Comparison of ENCODE assay signal across 8 cellular contexts in the genomic region with DNA sequence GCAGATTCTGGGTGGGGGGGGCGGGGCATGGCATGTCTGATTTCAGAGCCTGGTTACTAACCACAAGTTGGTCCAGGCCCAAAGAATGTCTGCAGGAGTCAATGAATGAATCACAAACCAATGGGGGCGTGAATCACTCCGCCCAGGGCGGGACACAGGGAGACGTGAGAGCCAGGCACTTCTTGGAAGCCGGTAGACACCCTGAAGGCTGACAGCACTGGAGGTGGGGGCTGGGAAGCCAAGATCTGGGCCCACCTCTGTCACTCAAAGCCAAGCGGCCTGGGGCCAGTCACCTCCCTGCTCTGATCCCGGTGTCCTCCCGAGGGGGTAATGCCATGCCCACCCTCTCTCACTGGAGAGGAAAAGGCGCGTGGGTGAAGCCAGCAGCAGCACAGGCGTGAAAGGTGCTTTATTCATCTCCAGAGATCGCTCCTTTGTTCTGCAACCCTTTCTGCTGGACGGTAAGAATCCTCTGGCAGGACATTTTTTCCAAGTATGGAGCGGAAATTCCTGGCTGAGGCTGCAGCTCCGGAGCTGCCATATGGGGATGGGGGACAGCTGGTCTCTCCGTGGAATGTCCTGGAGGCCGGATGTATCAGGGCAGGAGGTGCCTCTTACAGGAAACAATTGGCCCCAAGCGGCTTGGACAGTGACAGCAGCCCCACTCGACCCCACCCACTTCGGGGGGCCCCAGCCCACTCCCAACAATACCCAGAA.
DNase-seq lines count a peak whose midpoint lies in the region; ATAC-seq and TF ChIP-seq lines count a peak whose summit lies in the region.

No MANE protein-coding gene starts in this region.

- no peaks in the 10 kb centered on the region for H3K9me3 ChIP-seq in transverse colon

- no peak for TF ChIP-seq POLR2A in transverse colon (IDR thresholded peaks at IDR 0.05)

- H3K36me3 ChIP-seq in brain microvascular endothelial cell (replicated peaks) (peaks cover 32% of the 10 kb centered on the region), transverse colon (no peaks in the 10 kb centered on the region)

- ATAC-seq in Right ventricle myocardium inferior (peak; percentile 69), left colon (peak; percentile 58), HG03460 (IDR thresholded peaks at IDR 0.05; ENCODE audit: unreplicated experiment) (no peak)

- H3K4me3 ChIP-seq in brain microvascular endothelial cell (ENCODE audit: low read depth, low read length), result peak overlapping the region; percentile 46
- no peak overlapping the region for H3K4me3 ChIP-seq in transverse colon

- 0 to 59% methylated on average over 1 to 21 of the region's 21 CpGs for WGBS in transverse colon (ENCODE audit: low coverage in 1 of 2), 2 donors

- TF ChIP-seq CTCF in brain microvascular endothelial cell (IDR thresholded peaks at IDR 0.05; ENCODE audit: low read depth, low read length, missing control alignments), result no peak
- TF ChIP-seq CTCF in transverse colon (IDR thresholded peaks at IDR 0.05), result no peak

- H3K27me3 ChIP-seq in brain microvascular endothelial cell (replicated peaks), result no peaks in the 10 kb centered on the region
- no peaks in the 10 kb centered on the region for H3K27me3 ChIP-seq in transverse colon

- DNase-seq in Right ventricle myocardium inferior (ENCODE audit: missing footprints), result no peak
- DNase-seq in cardiac septum (ENCODE audit: low spot score), result no peak
- DNase-seq in brain microvascular endothelial cell, result peak; percentile 98
- peak in 1 of 2 donors; percentile 27 for DNase-seq in left colon
- peak; percentile 50 for DNase-seq in transverse colon
- no peak for DNase-seq in HEK293T (ENCODE audit: extremely low spot score)
- DNase-seq in NCI-H1930 (lab: John Stamatoyannopoulos, UW), result no peak

- peaks cover 5 to 27% (median 14%) of the 10 kb centered on the region in 4 donors for H3K4me1 ChIP-seq in transverse colon

- POLR2A ChIA-PET in HEK293T (lab: Yijun Ruan, JAX), result interaction anchor here (1.1 kb wide), 1 partner anchor 180 kb away, joined by 3 read pairs; a partner anchor contains a TSS

- H3K27ac ChIP-seq in brain microvascular endothelial cell, result peak overlapping the region; percentile 95
- peak overlapping the region in 3 of 4 donors; percentile 51 to 64 (median 63) for H3K27ac ChIP-seq in transverse colon

- in situ Hi-C loops in brain microvascular endothelial cell (cut with HindIII; ENCODE audit: low pct_ligation_motif_present, low sequenced_read_pairs) (no loop called here), transverse colon (cut with MboI; ENCODE audit: low pct_ligation_motif_present in 1 of 4, low pct_unique_long_range_greater_than_20kb in 1 of 4, low sequenced_read_pairs in 3 of 4) (loop anchor here in 3 of 4 donors (10.0 to 25.0 kb wide), 3 partner anchors 182 to 192 kb away; a partner anchor contains a TSS)

- TF ChIP-seq EP300 in transverse colon (IDR thresholded peaks at IDR 0.05; ENCODE audit: low read depth), result no peak

- intact Hi-C loops in Right ventricle myocardium inferior (cut with DNase I) (loop anchor here (10.0 kb wide), 1 partner anchor 342 kb away; no protein-coding TSS in a partner anchor), cardiac septum (cut with DNase I) (no loop called here), left colon (cut with DNase I, micrococcal nuclease) (no loop called here), transverse colon (cut with DNase I; ENCODE audit: low total_unique reads) (no loop called here)

- CTCF ChIA-PET in HEK293T (lab: Yijun Ruan, JAX), result interaction anchor here (0.6 to 1.3 kb wide), 2 partner anchors 59 to 639 kb away, joined by 4 to 6 read pairs; no protein-coding TSS in a partner anchor

TF ChIP-seq in HEK293T, 16 proteins besides CTCF, POLR2A, EP300 and RAD21:
- TF ChIP-seq HDGF (IDR thresholded peaks at IDR 0.05; ENCODE audit: borderline replicate concordance) (no peak), FOXA1 (IDR thresholded peaks at IDR 0.05) (no peak), ARNT (IDR thresholded peaks at IDR 0.05) (no peak), ELF4 (IDR thresholded peaks at IDR 0.05) (no peak), TARDBP (IDR thresholded peaks at IDR 0.05) (no peak), FOXM1 (IDR thresholded peaks at IDR 0.05; ENCODE audit: borderline replicate concordance) (no peak), FOXK2 (IDR thresholded peaks at IDR 0.05) (no peak), ZNF384 (IDR thresholded peaks at IDR 0.05) (no peak), BHLHE40 (IDR thresholded peaks at IDR 0.05; ENCODE audit: borderline replicate concordance) (no peak), SUZ12 (IDR thresholded peaks at IDR 0.05) (no peak), SP1 (IDR thresholded peaks at IDR 0.05) (no peak), L3MBTL2 (conservative IDR thresholded peaks at IDR 0.05) (no peak), NFRKB (IDR thresholded peaks at IDR 0.05) (no peak), CTBP1 (IDR thresholded peaks at IDR 0.05; ENCODE audit: borderline replicate concordance) (no peak), LEF1 (IDR thresholded peaks at IDR 0.05; ENCODE audit: borderline replicate concordance) (no peak)
- TF ChIP-seq, protein P1, sequence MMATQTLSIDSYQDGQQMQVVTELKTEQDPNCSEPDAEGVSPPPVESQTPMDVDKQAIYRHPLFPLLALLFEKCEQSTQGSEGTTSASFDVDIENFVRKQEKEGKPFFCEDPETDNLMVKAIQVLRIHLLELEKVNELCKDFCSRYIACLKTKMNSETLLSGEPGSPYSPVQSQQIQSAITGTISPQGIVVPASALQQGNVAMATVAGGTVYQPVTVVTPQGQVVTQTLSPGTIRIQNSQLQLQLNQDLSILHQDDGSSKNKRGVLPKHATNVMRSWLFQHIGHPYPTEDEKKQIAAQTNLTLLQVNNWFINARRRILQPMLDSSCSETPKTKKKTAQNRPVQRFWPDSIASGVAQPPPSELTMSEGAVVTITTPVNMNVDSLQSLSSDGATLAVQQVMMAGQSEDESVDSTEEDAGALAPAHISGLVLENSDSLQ (IDR thresholded peaks at IDR 0.05), result no peak

Comparison
In these comparisons a context has a peak if more than half of its experiments do, and no peak if none do; other contexts are left out.
1. DNase-seq: peak in brain microvascular endothelial cell (single experiment) and transverse colon (single experiment); none in Right ventricle myocardium inferior (single experiment), cardiac septum (single experiment), HEK293T (single experiment) and NCI-H1930 (0 of 2).